ENCODE assay signal across 1 cellular context in the genomic region with DNA sequence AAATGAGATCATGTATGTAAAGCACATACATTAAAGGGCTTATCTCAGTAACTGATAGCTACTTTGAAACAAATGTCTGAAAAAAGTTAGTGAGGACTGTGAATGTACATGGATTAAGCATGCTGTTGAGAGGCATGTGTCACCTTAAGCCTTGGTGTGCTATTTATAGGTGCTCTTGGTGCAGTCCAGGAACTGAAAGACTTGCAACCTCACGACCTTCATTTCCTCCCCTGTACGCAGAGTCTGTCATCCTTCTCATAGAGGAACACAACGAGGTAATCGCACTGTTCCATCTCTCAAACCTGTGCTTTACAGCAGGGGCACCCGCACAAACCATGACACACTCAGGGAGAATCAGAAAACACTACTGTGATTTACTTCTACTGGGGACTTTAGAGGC.
TF ChIP-seq lines count a peak whose summit lies in the region.

No MANE protein-coding gene starts in this region.

TF ChIP-seq in GM23338, 12 proteins besides CTCF, POLR2A, EP300 and RAD21 (continued from another document):
- no peak for TF ChIP-seq CREB1 (CRISPR knock-in tag; IDR thresholded peaks at IDR 0.05; ENCODE audit: low read depth)
- TF ChIP-seq, protein P1, sequence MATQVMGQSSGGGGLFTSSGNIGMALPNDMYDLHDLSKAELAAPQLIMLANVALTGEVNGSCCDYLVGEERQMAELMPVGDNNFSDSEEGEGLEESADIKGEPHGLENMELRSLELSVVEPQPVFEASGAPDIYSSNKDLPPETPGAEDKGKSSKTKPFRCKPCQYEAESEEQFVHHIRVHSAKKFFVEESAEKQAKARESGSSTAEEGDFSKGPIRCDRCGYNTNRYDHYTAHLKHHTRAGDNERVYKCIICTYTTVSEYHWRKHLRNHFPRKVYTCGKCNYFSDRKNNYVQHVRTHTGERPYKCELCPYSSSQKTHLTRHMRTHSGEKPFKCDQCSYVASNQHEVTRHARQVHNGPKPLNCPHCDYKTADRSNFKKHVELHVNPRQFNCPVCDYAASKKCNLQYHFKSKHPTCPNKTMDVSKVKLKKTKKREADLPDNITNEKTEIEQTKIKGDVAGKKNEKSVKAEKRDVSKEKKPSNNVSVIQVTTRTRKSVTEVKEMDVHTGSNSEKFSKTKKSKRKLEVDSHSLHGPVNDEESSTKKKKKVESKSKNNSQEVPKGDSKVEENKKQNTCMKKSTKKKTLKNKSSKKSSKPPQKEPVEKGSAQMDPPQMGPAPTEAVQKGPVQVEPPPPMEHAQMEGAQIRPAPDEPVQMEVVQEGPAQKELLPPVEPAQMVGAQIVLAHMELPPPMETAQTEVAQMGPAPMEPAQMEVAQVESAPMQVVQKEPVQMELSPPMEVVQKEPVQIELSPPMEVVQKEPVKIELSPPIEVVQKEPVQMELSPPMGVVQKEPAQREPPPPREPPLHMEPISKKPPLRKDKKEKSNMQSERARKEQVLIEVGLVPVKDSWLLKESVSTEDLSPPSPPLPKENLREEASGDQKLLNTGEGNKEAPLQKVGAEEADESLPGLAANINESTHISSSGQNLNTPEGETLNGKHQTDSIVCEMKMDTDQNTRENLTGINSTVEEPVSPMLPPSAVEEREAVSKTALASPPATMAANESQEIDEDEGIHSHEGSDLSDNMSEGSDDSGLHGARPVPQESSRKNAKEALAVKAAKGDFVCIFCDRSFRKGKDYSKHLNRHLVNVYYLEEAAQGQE (IDR thresholded peaks at IDR 0.05; ENCODE audit: unreplicated experiment) = no peak
